In genomic region chr2:229463941-229464340, GRCh38 we compare ENCODE assay signal across 16 cellular contexts.
DNase-seq lines count a peak whose midpoint lies in the region; ATAC-seq, FAIRE-seq and TF ChIP-seq lines count a peak whose summit lies in the region.
"Had no signal": no experiment of that assay in that cellular context is flagged by ENCODE, and none has a peak within 500 bp of the region (broad histone marks: within the 10 kb centered on the region; RNA-seq: fewer than 3 reads in every experiment).

No MANE protein-coding gene starts in this region.

- TF ChIP-seq CTCF in fibroblast of mammary gland (conservative IDR thresholded peaks at IDR 0.05; ENCODE audit: control insufficient read depth, insufficient read depth, low read depth, low read length) (no peak), keratinocyte (optimal IDR thresholded peaks at IDR 0.05 in 1 of 3, IDR thresholded peaks at IDR 0.05 in 1 of 3, conservative IDR thresholded peaks at IDR 0.05 in 1 of 3; ENCODE audit: extremely low read depth in 1 of 3, insufficient read depth in 2 of 3, low read length in 3 of 3) (no peak), vagina (IDR thresholded peaks at IDR 0.05) (no peak), transverse colon (IDR thresholded peaks at IDR 0.05) (no peak)

- H4K20me1 ChIP-seq in keratinocyte (ENCODE audit: control insufficient read depth, extremely low read depth, insufficient read depth, low read length), result no peaks in the 10 kb centered on the region

- H3K36me3 ChIP-seq in adipocyte (ENCODE audit: control insufficient read depth, insufficient read depth, low read length, severe bottlenecking), result no peaks in the 10 kb centered on the region
- no peaks in the 10 kb centered on the region for H3K36me3 ChIP-seq in keratinocyte (ENCODE audit: control insufficient read depth in 2 of 2, extremely low read depth in 1 of 2, insufficient read depth in 2 of 2, low read length in 2 of 2)
- H3K36me3 ChIP-seq in vagina, result no peaks in the 10 kb centered on the region
- no peaks in the 10 kb centered on the region for H3K36me3 ChIP-seq in transverse colon

- H3K9me3 ChIP-seq in adipocyte (ENCODE audit: control insufficient read depth, low read length) (no peaks in the 10 kb centered on the region), keratinocyte (ENCODE audit: control insufficient read depth, low read depth, low read length) (no peaks in the 10 kb centered on the region), vagina (no peaks in the 10 kb centered on the region), transverse colon (no peaks in the 10 kb centered on the region)

- H3K4me1 ChIP-seq in adipocyte (ENCODE audit: control insufficient read depth, insufficient read depth, low read length) (peaks cover 9% of the 10 kb centered on the region), keratinocyte (ENCODE audit: control insufficient read depth, extremely low read depth, insufficient read depth, low read length) (peaks cover 3% of the 10 kb centered on the region), vagina (no peaks in the 10 kb centered on the region), transverse colon (no peaks in the 10 kb centered on the region)

- no peak overlapping the region for H3K4me2 ChIP-seq in keratinocyte (ENCODE audit: control insufficient read depth, extremely low read depth, insufficient read depth, low read depth, low read length)

- TF ChIP-seq EP300 in transverse colon (IDR thresholded peaks at IDR 0.05; ENCODE audit: low read depth), result no peak

- no peaks in the 10 kb centered on the region for H3K9me1 ChIP-seq in keratinocyte (ENCODE audit: control insufficient read depth, extremely low read depth, insufficient read depth, low read length)

- no peak overlapping the region for H3K9ac ChIP-seq in adipocyte (ENCODE audit: low read length)
- no peak overlapping the region for H3K9ac ChIP-seq in keratinocyte (ENCODE audit: control insufficient read depth, extremely low read depth, insufficient read depth, low read length)
- H3K9ac ChIP-seq: GM23248 had no signal

- H2AFZ ChIP-seq in keratinocyte (ENCODE audit: control insufficient read depth, low read length), result peak overlapping the region; percentile 34
- H2AFZ ChIP-seq: GM23248 had no signal

- no peak overlapping the region for H3K27ac ChIP-seq in keratinocyte (ENCODE audit: control insufficient read depth, insufficient read depth, low read length)
- H3K27ac ChIP-seq in vagina, result peak overlapping the region; percentile 38
- no peak overlapping the region for H3K27ac ChIP-seq in transverse colon
- H3K27ac ChIP-seq: GM23248 had no signal

- intact Hi-C loops in vagina (cut with DNase I) (no loop called here), transverse colon (cut with DNase I; ENCODE audit: low total_unique reads) (no loop called here)

- H3K79me2 ChIP-seq in keratinocyte (ENCODE audit: control insufficient read depth, insufficient read depth, low read length), result no peaks in the 10 kb centered on the region

- ATAC-seq in HG02678 (IDR thresholded peaks at IDR 0.05; ENCODE audit: unreplicated experiment), result no peak
- ATAC-seq: HCT116 had no signal

- peak; percentile 69 for DNase-seq in adipocyte (ENCODE audit: low read depth)
- DNase-seq in fibroblast of mammary gland (ENCODE audit: low read depth), result peak; percentile 52
- no peak for DNase-seq in keratinocyte (ENCODE audit: low read depth, low spot score)
- no peak for DNase-seq in vagina (ENCODE audit: extremely low spot score in 2 of 2)
- DNase-seq in NCI-H1436 treated with DMSO at 0.1 percent for 48 hours (lab: John Stamatoyannopoulos, UW), result no peak
- DNase-seq in transverse colon, result no peak
- DNase-seq: ACHN; C1 segment of cervical spinal cord; Calu3; CD4-positive, alpha-beta T cell; DMS 273 treated with DMSO at 0.1 percent for 48 hours; GM23248 had no signal

- H3K4me3 ChIP-seq in adipocyte (ENCODE audit: low read length) (no peak overlapping the region), fibroblast of mammary gland (ENCODE audit: control insufficient read depth, low read depth, low read length) (no peak overlapping the region), keratinocyte (ENCODE audit: control insufficient read depth in 2 of 3, extremely low read depth in 1 of 3, insufficient read depth in 2 of 3, low read depth in 1 of 3, low read length in 3 of 3) (no peak overlapping the region), vagina (no peak overlapping the region), transverse colon (no peak overlapping the region)
- H3K4me3 ChIP-seq: GM23248 had no signal

- dilution Hi-C loops in keratinocyte (cut with MboI; ENCODE audit: extremely low pct_ligation_motif_present, low sequenced_read_pairs), result no loop called here

- TF ChIP-seq POLR2A in vagina (IDR thresholded peaks at IDR 0.05) (no peak), transverse colon (IDR thresholded peaks at IDR 0.05) (no peak)

- 82 to 89% methylated on average over 1 of the region's 1 CpG for WGBS in transverse colon (ENCODE audit: low coverage in 1 of 2), 2 donors

- in situ Hi-C loops in transverse colon (cut with MboI; ENCODE audit: low pct_ligation_motif_present in 1 of 4, low pct_unique_long_range_greater_than_20kb in 1 of 4, low sequenced_read_pairs in 3 of 4), result no loop called here

- FAIRE-seq in keratinocyte (lab: Jason Lieb, UNC), result peak; percentile 43
- FAIRE-seq: GM18507, H54 had no signal

- no peaks in the 10 kb centered on the region for H3K27me3 ChIP-seq in adipocyte (replicated peaks; ENCODE audit: control insufficient read depth, insufficient read depth, low read length)
- no peaks in the 10 kb centered on the region for H3K27me3 ChIP-seq in keratinocyte (ENCODE audit: control insufficient read depth, extremely low read depth, insufficient read depth, low read length)
- H3K27me3 ChIP-seq in vagina, result no peaks in the 10 kb centered on the region
- H3K27me3 ChIP-seq in transverse colon, result no peaks in the 10 kb centered on the region

Comparison
In these comparisons a context has a peak if more than half of its experiments do, and no peak if none do; other contexts are left out.
1. DNase-seq: peak in adipocyte (single experiment) and fibroblast of mammary gland (single experiment); none in keratinocyte (single experiment), vagina (0 of 2), NCI-H1436 treated with DMSO at 0.1 percent for 48 hours (single experiment) and transverse colon (single experiment).